21 cellular contexts compared by ENCODE assay signal in the genomic region with DNA sequence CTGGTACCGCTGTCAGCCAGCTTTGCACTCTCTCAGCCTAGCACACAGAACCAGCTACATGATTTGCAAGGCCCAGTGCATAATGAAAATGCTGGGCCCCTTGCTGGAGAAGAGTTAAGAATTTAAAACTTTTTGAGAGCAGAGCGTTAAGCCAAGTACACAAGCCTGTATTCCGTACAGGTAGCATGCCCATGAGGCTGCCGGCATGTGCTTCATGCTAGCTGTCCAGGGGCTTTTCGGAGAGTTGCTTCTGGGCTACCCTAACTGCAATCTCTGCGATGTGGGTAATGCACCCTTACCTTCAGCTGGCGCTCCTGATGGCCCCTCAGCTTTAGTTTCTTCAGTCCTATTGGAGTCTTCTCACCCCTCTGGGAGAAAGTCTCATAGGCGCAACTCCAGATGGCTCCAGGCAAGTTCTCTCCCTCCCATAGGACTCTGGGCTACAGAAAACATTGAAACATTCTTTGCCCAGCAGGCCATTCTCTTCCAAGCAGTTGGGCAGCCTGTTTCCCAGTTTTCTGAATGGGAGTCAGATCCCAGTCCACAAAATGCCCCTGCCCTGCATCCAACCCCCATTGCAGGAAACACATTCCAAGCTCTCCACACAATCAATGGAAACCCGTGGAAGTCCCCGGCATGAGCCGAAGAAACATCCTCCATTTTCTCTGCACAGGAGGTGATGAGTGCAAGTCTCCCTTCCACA. TPM values are rescaled to one million over a fixed set of nuclear protein-coding genes. Genes with fewer than 3 reads are reported as not detected.
DNase-seq lines count a peak whose midpoint lies in the region; ATAC-seq, FAIRE-seq and TF ChIP-seq lines count a peak whose summit lies in the region.
"Had no signal": no experiment of that assay in that cellular context is flagged by ENCODE, and none has a peak within 500 bp of the region (broad histone marks: within the 10 kb centered on the region; RNA-seq: fewer than 3 reads in every experiment).

No MANE protein-coding gene starts in this region.

- H4K8ac ChIP-seq in H1 (ENCODE audit: extremely low read depth, insufficient read depth, low read length) = no peak overlapping the region

- H3K79me1 ChIP-seq in H1 (ENCODE audit: low read depth, low read length) = no peaks in the 10 kb centered on the region

- H3K23ac ChIP-seq in H1 (ENCODE audit: insufficient read length) = no peak overlapping the region

- peak overlapping the region; percentile 91; the same call in 1 of the 2 replicates for H2BK20ac ChIP-seq in H1 (ENCODE audit: low read length)

- H2BK5ac ChIP-seq in H1 (ENCODE audit: low read depth, low read length) = no peak overlapping the region; the same call in 1 of the 2 replicates

- no peak overlapping the region for H3K14ac ChIP-seq in H1 (ENCODE audit: insufficient read length)

- peak overlapping the region; percentile 9; the same call in 1 of the 2 replicates for H2AFZ ChIP-seq in H1 (ENCODE audit: low read length)

- no peak overlapping the region for H3K18ac ChIP-seq in H1 (ENCODE audit: extremely low read depth, low read length)

- H3K4me1 ChIP-seq in H1 (replicated peaks in 1 of 4; ENCODE audit: control insufficient read depth in 3 of 4, insufficient read depth in 4 of 4, low read length in 3 of 4) = peaks cover 0 to 4% (median under 1%) of the 10 kb centered on the region in 4 experiments; a peak in 2 of 7 replicates
- no peaks in the 10 kb centered on the region for H3K4me1 ChIP-seq in thymus (ENCODE audit: control insufficient read depth, insufficient read depth, low read length)

- CTCF ChIA-PET in H1 (lab: Charles Lee; ENCODE audit: partially characterized antibody) = interaction anchor here (1.0 to 1.8 kb wide), 6 partner anchors 14 to 443 kb away, joined by 3 to 4 read pairs (median 3); no protein-coding TSS in a partner anchor

- H3K36me3 ChIP-seq in H7 (replicated peaks; ENCODE audit: control insufficient read depth, insufficient read depth, low read length) = no peaks in the 10 kb centered on the region
- no peaks in the 10 kb centered on the region for H3K36me3 ChIP-seq in H1 (ENCODE audit: control insufficient read depth in 2 of 4, insufficient read depth in 4 of 4, low read length in 3 of 4)
- no peaks in the 10 kb centered on the region for H3K36me3 ChIP-seq in thymus (ENCODE audit: control insufficient read depth, insufficient read depth)
- H3K36me3 ChIP-seq: BE2C, MG63 had no signal

- no peak overlapping the region for H3K4me2 ChIP-seq in H1 (ENCODE audit: insufficient read depth in 1 of 2, low read depth in 2 of 2, low read length in 2 of 2)

- H2BK120ac ChIP-seq in H1 (replicated peaks; ENCODE audit: low read depth, low read length) = no peak overlapping the region

- POLR2A ChIA-PET in H1 (lab: Charles Lee; ENCODE audit: partially characterized antibody) = interaction anchor here (0.5 to 1.2 kb wide), 2 partner anchors 9 to 281 kb away, joined by 3 to 7 read pairs; no protein-coding TSS in a partner anchor

- no peaks in the 10 kb centered on the region for H3K27me3 ChIP-seq in H7 (ENCODE audit: control insufficient read depth, insufficient read depth, low read length)
- H3K27me3 ChIP-seq in H1 (replicated peaks in 1 of 4; ENCODE audit: control insufficient read depth in 3 of 4, extremely low read depth in 1 of 4, insufficient read depth in 3 of 4, low read length in 3 of 4) = no peaks in the 10 kb centered on the region
- H3K27me3 ChIP-seq in thymus (ENCODE audit: control insufficient read depth, insufficient read depth) = no peaks in the 10 kb centered on the region
- H3K27me3 ChIP-seq: BE2C had no signal

- no peak overlapping the region for H4K5ac ChIP-seq in H1 (ENCODE audit: insufficient read length, low read depth, low read length)

- TF ChIP-seq RAD21 in H1 (IDR thresholded peaks at IDR 0.05 in 1 of 2, conservative IDR thresholded peaks at IDR 0.05 in 1 of 2; ENCODE audit: low read depth in 2 of 2, low read length in 2 of 2) = no peak

- H3K79me2 ChIP-seq in H1 (ENCODE audit: control insufficient read depth in 1 of 2, insufficient read depth in 2 of 2, low read length in 2 of 2) = no peaks in the 10 kb centered on the region

- TF ChIP-seq EP300 in H1 (IDR thresholded peaks at IDR 0.05; ENCODE audit: borderline replicate concordance in 1 of 2, low read depth in 2 of 2, low read length in 2 of 2) = no peak

- DNase-seq in H7 (peak; percentile 26), H1 (ENCODE audit: low read depth in 1 of 2, low spot score in 2 of 2) (peak in 1 of 2 experiments; percentile 48), islet precursor cell (peak; percentile 52)
- DNase-seq: BE2C, DMS53, GF-D8, GOT3, MG63, NCI-H1417, NCI-H187, NCI-H2107, NCI-H446 treated with DMSO at 0.1 percent for 48 hours, NCI-H526 treated with DMSO at 0.1 percent for 48 hours had no signal

- H4K20me1 ChIP-seq in H1 (replicated peaks in 1 of 2; ENCODE audit: control insufficient read depth in 1 of 2, insufficient read depth in 2 of 2, low read length in 2 of 2) = no peaks in the 10 kb centered on the region

- H3K23me2 ChIP-seq in H1 (ENCODE audit: low read depth, low read length) = peaks cover 3% of the 10 kb centered on the region

- TF ChIP-seq POLR2A in H1 (IDR thresholded peaks at IDR 0.05; ENCODE audit: control extremely low read depth in 1 of 2, low read depth in 2 of 2, low read length in 2 of 2) = no peak

- H2AK5ac ChIP-seq in H1 (ENCODE audit: low read depth, low read length) = no peak overlapping the region

- H3K4ac ChIP-seq in H1 (replicated peaks; ENCODE audit: insufficient read length, low read depth, low read length) = no peak overlapping the region

- H3K9ac ChIP-seq in H1 (replicated peaks in 1 of 4; ENCODE audit: extremely low read depth in 1 of 4, low read depth in 3 of 4, low read length in 3 of 4) = no peak overlapping the region

- H3K4me3 ChIP-seq in H7 (ENCODE audit: insufficient read depth, low read depth, low read length) (no peak overlapping the region), H1 (ENCODE audit: extremely low read depth in 1 of 4, insufficient read depth in 2 of 4, low read depth in 3 of 4, low read length in 4 of 4) (no peak overlapping the region), thymus (ENCODE audit: low read length) (no peak overlapping the region)
- H3K4me3 ChIP-seq: K562, MG63 had no signal

- no peak for TF ChIP-seq CTCF in H1 (IDR thresholded peaks at IDR 0.05; ENCODE audit: control extremely low read depth in 1 of 3, insufficient read depth in 1 of 3, low read depth in 1 of 3, low read length in 3 of 3)

- ATAC-seq in GM19463 (IDR thresholded peaks at IDR 0.05; ENCODE audit: unreplicated experiment) (no peak), GM19035 (IDR thresholded peaks at IDR 0.05; ENCODE audit: unreplicated experiment) (no peak), GM18520 (IDR thresholded peaks at IDR 0.05; ENCODE audit: unreplicated experiment) (no peak)
- ATAC-seq: HepG2, K562, Right ventricle myocardium inferior had no signal

- peak overlapping the region; percentile 32; the same call in 1 of the 2 replicates for H2BK12ac ChIP-seq in H1 (ENCODE audit: low read depth, low read length)

- no peaks in the 10 kb centered on the region for H3K9me3 ChIP-seq in H1 (ENCODE audit: insufficient read depth in 2 of 2, low read depth in 1 of 2, low read length in 1 of 2)
- no peaks in the 10 kb centered on the region for H3K9me3 ChIP-seq in thymus (ENCODE audit: control insufficient read depth)
- H3K9me3 ChIP-seq: BE2C, MG63 had no signal

- no peak for FAIRE-seq in H1 (lab: Jason Lieb, UNC)
- FAIRE-seq: A204.1, HepG2, K562 had no signal

- peak overlapping the region; percentile 25 for H4K91ac ChIP-seq in H1 (replicated peaks; ENCODE audit: insufficient read length, low read length)

- no peak overlapping the region for H3K56ac ChIP-seq in H1 (replicated peaks; ENCODE audit: insufficient read length, low read depth, low read length)

- H2BK15ac ChIP-seq in H1 (ENCODE audit: low read length) = no peak overlapping the region

- WGBS in H1 (ENCODE audit: extremely low coverage in 1 of 2, insufficient coverage in 1 of 2, insufficient read length in 1 of 2, insufficient replicate concordance in 2 of 2, low coverage in 1 of 2, low lambda C conversion rate in 2 of 2, missing lambda C conversion rate in 1 of 2), 2 experiments = 82% methylated on average over 11 of the region's 11 CpGs; no CpG with 5 or more reads in 1 of the 2 experiments
- WGBS in thymus = 98% methylated on average over 11 of the region's 11 CpGs

- H3K27ac ChIP-seq in H1 (ENCODE audit: low read depth, low read length) (no peak overlapping the region), thymus (ENCODE audit: low read depth) (peak overlapping the region; percentile 2)

TF ChIP-seq in H1, 55 proteins besides CTCF, POLR2A, EP300 and RAD21 (continues in another document):
- TF ChIP-seq CTBP2 (IDR thresholded peaks at IDR 0.05; ENCODE audit: borderline replicate concordance, insufficient read depth, insufficient read length, low read length) (no peak), RXRA (IDR thresholded peaks at IDR 0.05; ENCODE audit: insufficient read depth, low read depth, low read length) (no peak), SAP30 (IDR thresholded peaks at IDR 0.05; ENCODE audit: insufficient read depth, insufficient replicate concordance, low read length) (no peak), TEAD4 (IDR thresholded peaks at IDR 0.05; ENCODE audit: low read depth, low read length) (peak; percentile 59), GABPA (IDR thresholded peaks at IDR 0.05; ENCODE audit: borderline replicate concordance, insufficient read depth, low read length) (no peak), KDM5A (IDR thresholded peaks at IDR 0.05; ENCODE audit: low read length) (no peak), GTF2F1 (IDR thresholded peaks at IDR 0.05; ENCODE audit: borderline replicate concordance, low read depth, low read length) (no peak), MAFK (IDR thresholded peaks at IDR 0.05; ENCODE audit: low read depth, low read length) (no peak)
- TF ChIP-seq, protein P1, sequence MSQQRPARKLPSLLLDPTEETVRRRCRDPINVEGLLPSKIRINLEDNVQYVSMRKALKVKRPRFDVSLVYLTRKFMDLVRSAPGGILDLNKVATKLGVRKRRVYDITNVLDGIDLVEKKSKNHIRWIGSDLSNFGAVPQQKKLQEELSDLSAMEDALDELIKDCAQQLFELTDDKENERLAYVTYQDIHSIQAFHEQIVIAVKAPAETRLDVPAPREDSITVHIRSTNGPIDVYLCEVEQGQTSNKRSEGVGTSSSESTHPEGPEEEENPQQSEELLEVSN (IDR thresholded peaks at IDR 0.05) = peak; percentile 80

RNA-seq across cellular contexts. Expression of a gene that starts 5.7 kb away (rescaled TPM):
- total RNA-seq in H7 (2014; rRNA removed; shearing (Covaris generic)) = 15.0 and 25.2 TPM in 2 replicates
- 33.6 and 36.4 TPM in 2 replicates for total RNA-seq in H1 (2021; fragmentation: NEBNext Ultra II Directional; extraction: Animal tissue kit (Norgen Biotek cat#: 25700))
- polyA plus RNA-seq in H1 (2011; rRNA removed) = 4.2 and 6.0 TPM in 2 replicates
- 6.1 TPM for polyA plus RNA-seq in H1 (2011; cell fraction: cytosol; rRNA removed)
- 10.5 TPM for polyA plus RNA-seq in H1 (2011; cell fraction: nucleus; rRNA removed)
- 4.2 to 13.6 TPM (median 6.3 TPM) in 4 replicates for polyA plus RNA-seq in H1 (2012, experiment 1 of 2)
- 0.54 TPM for polyA plus RNA-seq in H1 (2012, experiment 2 of 2)
- polyA plus RNA-seq in H1 (2013, experiment 1 of 2) = 9.5 TPM
- polyA plus RNA-seq in H1 (2013, experiment 2 of 2) = 8.4 TPM
- polyA minus RNA-seq in H1 (2011; rRNA and poly(A)+ RNA removed) = 14.4 and 15.3 TPM in 2 replicates
- polyA minus RNA-seq in H1 (2011; cell fraction: cytosol; rRNA and poly(A)+ RNA removed) = 8.5 TPM
- 44.6 TPM for polyA minus RNA-seq in H1 (2011; cell fraction: nucleus; rRNA and poly(A)+ RNA removed)
- 14.5 TPM for polyA plus RNA-seq in thymus
